8 cellular contexts compared by ENCODE assay signal in genomic region chr3:177150970-177151627, GRCh38. TPM values are rescaled to one million over a fixed set of nuclear protein-coding genes. Genes with fewer than 3 reads are reported as not detected.
DNase-seq lines count a peak whose midpoint lies in the region; ATAC-seq lines count a peak whose summit lies in the region.

No MANE protein-coding gene starts in this region.

- ATAC-seq in GM19043 (IDR thresholded peaks at IDR 0.05; ENCODE audit: low read depth, unreplicated experiment) (peak; percentile 82), HG03378 (IDR thresholded peaks at IDR 0.05; ENCODE audit: unreplicated experiment) (peak; percentile 75)
- peak; percentile 97 for ATAC-seq in stimulated activated naive CD8-positive, alpha-beta T cell treated with anti-CD3 and anti-CD28 coated beads, Interleukin-15, amount 100 ng/mL, for 72 hours

- no peaks in the 10 kb centered on the region for H3K27me3 Mint-ChIP-seq in stimulated activated naive CD8-positive, alpha-beta T cell treated with anti-CD3 and anti-CD28 coated beads, Interleukin-15, amount 100 ng/mL, for 72 hours

- DNase-seq in D341Med (ENCODE audit: low spot score) (peak; percentile 19), RPMI7951 (ENCODE audit: low read depth) (peak; percentile 88), fibroblast of peridontal ligament (ENCODE audit: extremely low read depth) (peak; percentile 62), T-helper 9 cell (no peak), mesenteric fat pad (ENCODE audit: low spot score) (no peak)
- DNase-seq in stimulated activated naive CD8-positive, alpha-beta T cell treated with anti-CD3 and anti-CD28 coated beads, Interleukin-15, amount 100 ng/mL, for 72 hours, result peak; percentile 24 to 30

- no peak overlapping the region for H3K27ac Mint-ChIP-seq in stimulated activated naive CD8-positive, alpha-beta T cell treated with anti-CD3 and anti-CD28 coated beads, Interleukin-15, amount 100 ng/mL, for 72 hours

- peak overlapping the region; percentile 65 to 66 for H3K4me3 Mint-ChIP-seq in stimulated activated naive CD8-positive, alpha-beta T cell treated with anti-CD3 and anti-CD28 coated beads, Interleukin-15, amount 100 ng/mL, for 72 hours

- no peaks in the 10 kb centered on the region for H3K9me3 Mint-ChIP-seq in stimulated activated naive CD8-positive, alpha-beta T cell treated with anti-CD3 and anti-CD28 coated beads, Interleukin-15, amount 100 ng/mL, for 72 hours

- peaks cover 66% of the 10 kb centered on the region for H3K4me1 Mint-ChIP-seq in stimulated activated naive CD8-positive, alpha-beta T cell treated with anti-CD3 and anti-CD28 coated beads, Interleukin-15, amount 100 ng/mL, for 72 hours

RNA-seq across cellular contexts. Expression of gene TBL1XR1, which starts 46.2 kb away (rescaled TPM):
- total RNA-seq in RPMI7951 (2014; rRNA removed; shearing (Covaris generic)), result 117 and 143 TPM in 2 replicates
- 142 TPM for total RNA-seq in mesenteric fat pad

Comparison
In these comparisons a context has a peak if more than half of its experiments do, and no peak if none do; other contexts are left out.
1. DNase-seq: peak in D341Med (single experiment), RPMI7951 (single experiment), fibroblast of peridontal ligament (single experiment) and stimulated activated naive CD8-positive, alpha-beta T cell treated with anti-CD3 and anti-CD28 coated beads, Interleukin-15, amount 100 ng/mL, for 72 hours (2 of 2); none in T-helper 9 cell (single experiment) and mesenteric fat pad (single experiment).
2. Peak in every context shown above with its lines, with median percentiles within 50 percentile points of each other: ATAC-seq.